In genomic region chr15:71115567-71116351, GRCh38 we compare ENCODE assay signal across 8 cellular contexts. TPM values are rescaled to one million over a fixed set of nuclear protein-coding genes. Genes with fewer than 3 reads are reported as not detected.
DNase-seq lines count a peak whose midpoint lies in the region; ATAC-seq, FAIRE-seq and TF ChIP-seq lines count a peak whose summit lies in the region.

No MANE protein-coding gene starts in this region.

- peak overlapping the region; percentile 78 for H3K4me3 ChIP-seq in bronchial epithelial cell (ENCODE audit: low read depth, low read length)
- peak overlapping the region; percentile 55 to 75 for H3K4me3 ChIP-seq in stomach smooth muscle (ENCODE audit: low read length in 2 of 2)

- no peaks in the 10 kb centered on the region for H3K9me3 ChIP-seq in stomach smooth muscle (ENCODE audit: control insufficient read depth in 2 of 2, low read length in 2 of 2)

- no peak for ATAC-seq in GM21717 (IDR thresholded peaks at IDR 0.05; ENCODE audit: unreplicated experiment)

- peak overlapping the region; percentile 43 to 47 for H3K9ac ChIP-seq in stomach smooth muscle (ENCODE audit: low read length in 2 of 2)

- H3K27ac ChIP-seq in stomach smooth muscle (ENCODE audit: low read length) = no peak overlapping the region

- TF ChIP-seq CTCF in HFFc6 (IDR thresholded peaks at IDR 0.05) = 0 out of 2 replicates have a peak, but pooled peaks have one; percentile 12
- TF ChIP-seq CTCF in bronchial epithelial cell (IDR thresholded peaks at IDR 0.05; ENCODE audit: insufficient read depth, low read length, severe bottlenecking) = peak; percentile 1

- H3K9me3 Mint-ChIP-seq in HFFc6 = no peaks in the 10 kb centered on the region

- peaks cover 4% of the 10 kb centered on the region for H3K4me1 ChIP-seq in stomach smooth muscle (ENCODE audit: control insufficient read depth, insufficient read depth, low read length)

- no peak for FAIRE-seq in bronchial epithelial cell (lab: Jason Lieb, UNC)

- H3K36me3 Mint-ChIP-seq in HFFc6 (ENCODE audit: low read depth) = peaks cover 13% of the 10 kb centered on the region; the same call in 1 of the 2 replicates

- peak overlapping the region; percentile 89 for H3K4me3 Mint-ChIP-seq in HFFc6

- H3K4me1 Mint-ChIP-seq in HFFc6 (ENCODE audit: low read depth) = peaks cover 64% of the 10 kb centered on the region

- peak overlapping the region; percentile 68 for H3K27ac Mint-ChIP-seq in HFFc6

- peaks cover 6% of the 10 kb centered on the region for H3K27me3 Mint-ChIP-seq in HFFc6 (ENCODE audit: insufficient read depth)

- peak; percentile 60 for DNase-seq in NCI-H2227 (lab: John Stamatoyannopoulos, UW; ENCODE audit: unreplicated experiment)
- no peak for DNase-seq in NCI-H2227 treated with DMSO at 0.1 percent for 48 hours (lab: John Stamatoyannopoulos, UW)
- no peak for DNase-seq in HFFc6
- peak; percentile 12 for DNase-seq in NCI-H510A treated with DMSO at 0.1 percent for 48 hours (lab: John Stamatoyannopoulos, UW)
- DNase-seq in bronchial epithelial cell (ENCODE audit: low read depth) = peak; percentile 50
- DNase-seq in kidney tubule cell (ENCODE audit: low spot score) = peak; percentile 77

- H3K27me3 ChIP-seq in bronchial epithelial cell (ENCODE audit: control insufficient read depth, insufficient read depth, low read length) = no peaks in the 10 kb centered on the region
- H3K27me3 ChIP-seq in stomach smooth muscle (ENCODE audit: control insufficient read depth in 1 of 2, insufficient read depth in 2 of 2, low read length in 2 of 2) = no peaks in the 10 kb centered on the region

- H3K36me3 ChIP-seq in bronchial epithelial cell (ENCODE audit: control insufficient read depth, insufficient read depth, low read length) (no peaks in the 10 kb centered on the region), stomach smooth muscle (ENCODE audit: control insufficient read depth in 2 of 2, insufficient read depth in 2 of 2, low read length in 2 of 2) (no peaks in the 10 kb centered on the region)

RNA-seq across cellular contexts. Expression of gene THSD4, which starts 0.5 kb away (rescaled TPM):
- 10 to 100 TPM; 32.7 to 39.1 (median 36.4) TPM for total RNA-seq in HFFc6 (2021; fragmentation: NEBNext Ultra II Directional; extraction: Animal tissue kit (Norgen Biotek cat#: 25700))
- total RNA-seq in bronchial epithelial cell = 11.5 and 14.5 TPM in 2 replicates

Comparison
In these comparisons a context has a peak if more than half of its experiments do, and no peak if none do; other contexts are left out.
1. DNase-seq: peak in NCI-H2227 (single experiment), NCI-H510A treated with DMSO at 0.1 percent for 48 hours (single experiment), bronchial epithelial cell (single experiment) and kidney tubule cell (single experiment); none in NCI-H2227 treated with DMSO at 0.1 percent for 48 hours (single experiment) and HFFc6 (single experiment).